ENCODE assay signal across 12 cellular contexts in the genomic region with DNA sequence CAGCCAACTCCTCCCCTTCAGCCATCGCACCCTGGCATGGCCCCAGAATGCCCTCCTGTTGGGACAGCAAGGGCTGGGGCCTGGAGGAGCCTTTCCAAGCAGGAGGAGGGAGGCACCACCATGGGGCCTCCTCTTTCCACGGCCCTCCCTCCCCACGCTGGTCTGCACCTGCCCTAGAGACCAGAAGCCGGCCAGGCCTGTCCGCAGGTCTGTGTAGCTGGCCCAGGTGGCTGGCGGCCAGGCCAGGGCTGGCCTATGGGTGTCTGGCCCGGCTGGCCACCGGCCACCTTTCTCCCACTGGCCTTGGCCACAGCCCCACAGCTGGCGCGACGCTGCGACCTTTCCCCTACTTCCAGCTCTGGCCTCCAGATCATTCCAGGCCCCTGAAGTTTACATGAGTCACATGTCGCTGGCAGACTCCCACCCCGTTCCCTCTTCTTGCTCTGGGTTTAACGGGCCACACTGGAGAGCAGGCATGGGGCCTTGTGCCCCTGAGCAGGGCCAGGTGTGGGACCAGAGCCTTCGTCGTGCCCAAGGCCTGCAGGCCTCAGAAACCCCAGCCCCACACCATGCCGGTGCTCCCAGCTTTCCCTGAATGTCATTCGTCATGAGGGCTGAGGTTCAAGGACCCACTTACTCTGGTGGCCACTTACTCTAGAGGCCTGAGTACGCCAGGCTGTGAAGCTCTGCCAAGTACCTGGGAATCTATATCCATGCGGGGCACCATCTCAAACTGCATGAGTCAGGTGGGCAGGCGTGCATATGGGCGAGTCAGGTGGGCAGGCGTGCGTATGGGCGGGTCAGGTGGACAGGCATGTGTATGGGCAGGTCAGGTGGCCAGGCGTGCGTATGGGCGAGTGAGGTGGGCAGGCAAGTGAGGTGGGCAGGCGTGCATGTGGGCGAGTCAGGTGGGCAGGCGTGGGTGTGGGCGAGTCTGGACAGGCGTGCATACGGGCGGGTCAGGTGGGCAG. TPM values are rescaled to one million over a fixed set of nuclear protein-coding genes. Genes with fewer than 3 reads are reported as not detected.
A peak's percentile ranks its signal among the peaks of the same experiment; 100 is the strongest.
DNase-seq lines count a peak whose midpoint lies in the region; ATAC-seq and TF ChIP-seq lines count a peak whose summit lies in the region.
"Had no signal": no experiment of that assay in that cellular context is flagged by ENCODE, and none has a peak within 500 bp of the region (broad histone marks: within the 10 kb centered on the region; RNA-seq: fewer than 3 reads in every experiment).

No MANE protein-coding gene starts in this region.

- H3K27me3 ChIP-seq in GM23248 (replicated peaks; ENCODE audit: insufficient read depth) (no peaks in the 10 kb centered on the region), colonic mucosa (no peaks in the 10 kb centered on the region), lower lobe of right lung (ENCODE audit: low read depth) (no peaks in the 10 kb centered on the region), suprapubic skin (no peaks in the 10 kb centered on the region), GM23338 (ENCODE audit: insufficient read depth) (no peaks in the 10 kb centered on the region)

- no peak for TF ChIP-seq EP300 in suprapubic skin (IDR thresholded peaks at IDR 0.05)

- peaks cover 20% of the 10 kb centered on the region for H3K4me1 ChIP-seq in GM23248 (ENCODE audit: insufficient read depth)
- H3K4me1 ChIP-seq in colonic mucosa, result no peaks in the 10 kb centered on the region
- peaks cover 29% of the 10 kb centered on the region for H3K4me1 ChIP-seq in lower lobe of right lung
- peaks cover 40% of the 10 kb centered on the region for H3K4me1 ChIP-seq in suprapubic skin
- no peaks in the 10 kb centered on the region for H3K4me1 ChIP-seq in GM23338 (ENCODE audit: insufficient read depth)

- TF ChIP-seq CTCF in colonic mucosa (IDR thresholded peaks at IDR 0.05) (no peak), lower lobe of right lung (IDR thresholded peaks at IDR 0.05) (no peak), suprapubic skin (IDR thresholded peaks at IDR 0.05) (no peak), GM23338 (conservative IDR thresholded peaks at IDR 0.05; ENCODE audit: low read depth in 2 of 2) (no peak)

- H2AFZ ChIP-seq in GM23248 (no peak overlapping the region), GM23338 (no peak overlapping the region)

- H3K27me3 Mint-ChIP-seq in GM23338 (ENCODE audit: insufficient read depth, low read depth, poor library complexity), result peaks cover 12% of the 10 kb centered on the region

- H3K9me3 ChIP-seq in GM23248 (ENCODE audit: low read depth) (no peaks in the 10 kb centered on the region), colonic mucosa (no peaks in the 10 kb centered on the region), lower lobe of right lung (no peaks in the 10 kb centered on the region), suprapubic skin (no peaks in the 10 kb centered on the region)

- H3K36me3 Mint-ChIP-seq in GM23338 (ENCODE audit: low read depth), result no peaks in the 10 kb centered on the region

- H3K4me3 ChIP-seq in GM23248, result no peak overlapping the region
- H3K4me3 ChIP-seq in colonic mucosa, result no peak overlapping the region
- no peak overlapping the region for H3K4me3 ChIP-seq in lower lobe of right lung
- no peak overlapping the region for H3K4me3 ChIP-seq in suprapubic skin
- H3K4me3 ChIP-seq in GM23338, result no peak overlapping the region

- H3K9ac ChIP-seq in GM23248 (no peak overlapping the region), colonic mucosa (ENCODE audit: low read depth in 2 of 2, low read length in 2 of 2) (peak overlapping the region in 1 of 2 donors; percentile 20)

- H3K4me1 Mint-ChIP-seq in GM23338, result peaks cover 3% of the 10 kb centered on the region; the same call in 1 of the 3 replicates

- no peak overlapping the region for H3K4me3 Mint-ChIP-seq in GM23338
- H3K4me3 Mint-ChIP-seq: T-helper 17 cell had no signal

- no peaks in the 10 kb centered on the region for H3K36me3 ChIP-seq in GM23248 (ENCODE audit: low read depth)
- H3K36me3 ChIP-seq in colonic mucosa, result no peaks in the 10 kb centered on the region
- no peaks in the 10 kb centered on the region for H3K36me3 ChIP-seq in lower lobe of right lung
- H3K36me3 ChIP-seq in suprapubic skin, result no peaks in the 10 kb centered on the region
- H3K36me3 ChIP-seq in GM23338 (ENCODE audit: insufficient read depth), result no peaks in the 10 kb centered on the region

- DNase-seq in GM23248 (peak; percentile 57), colonic mucosa (peak; percentile 45), lower lobe of right lung (peak; percentile 72), suprapubic skin (ENCODE audit: low spot score in 2 of 2) (peak; percentile 75 to 78), dedifferentiated amniotic fluid mesenchymal stem cell (ENCODE audit: extremely low spot score) (no peak), GM23338 (ENCODE audit: low spot score) (no peak), NCI-H526 (lab: John Stamatoyannopoulos, UW) (no peak)
- DNase-seq: activated T-cell treated with anti-CD3 and anti-CD28 coated beads, Interleukin-2, amount 50 U/mL, for 1 hour; DND-41; NCI-H510A treated with DMSO at 0.1 percent for 48 hours; T-helper 17 cell had no signal

- H3K9me3 Mint-ChIP-seq in GM23338, result peaks cover 6% of the 10 kb centered on the region; the same call in 1 of the 3 replicates

- no peak overlapping the region for H3K4me2 ChIP-seq in GM23248 (ENCODE audit: unreplicated experiment)
- no peak overlapping the region for H3K4me2 ChIP-seq in GM23338

- in situ Hi-C loops in GM23248 (cut with MboI), result no loop called here

- intact Hi-C loops in colonic mucosa (cut with DNase I), result no loop called here
- intact Hi-C loops in lower lobe of right lung (cut with DNase I), result no loop called here

- H4K20me1 ChIP-seq in GM23248 (ENCODE audit: insufficient read depth) (no peaks in the 10 kb centered on the region), GM23338 (replicated peaks; ENCODE audit: insufficient read depth) (no peaks in the 10 kb centered on the region)

- TF ChIP-seq POLR2A in suprapubic skin (IDR thresholded peaks at IDR 0.05), result no peak

- H3K9me2 ChIP-seq in GM23248 (ENCODE audit: insufficient read depth), result no peaks in the 10 kb centered on the region
- H3K9me2 ChIP-seq in GM23338 (ENCODE audit: insufficient read depth), result no peaks in the 10 kb centered on the region

- H3K27ac Mint-ChIP-seq in GM23338, result no peak overlapping the region
- H3K27ac Mint-ChIP-seq: T-helper 17 cell had no signal

- H3K27ac ChIP-seq in GM23248, result no peak overlapping the region
- no peak overlapping the region for H3K27ac ChIP-seq in colonic mucosa
- peak overlapping the region; percentile 43 for H3K27ac ChIP-seq in lower lobe of right lung
- peak overlapping the region; percentile 41 for H3K27ac ChIP-seq in suprapubic skin
- H3K27ac ChIP-seq in GM23338 (ENCODE audit: low read depth), result no peak overlapping the region

- WGBS in GM23248 (ENCODE audit: low coverage in 1 of 2, low lambda C conversion rate in 2 of 2, missing lambda C conversion rate in 2 of 2), 2 experiments, result 75 to 78% methylated on average over 31 to 34 of the region's 36 CpGs
- WGBS in suprapubic skin, result 81% methylated on average over 25 of the region's 36 CpGs

- H3F3A ChIP-seq in GM23248 (ENCODE audit: insufficient read depth), result peaks cover 17% of the 10 kb centered on the region
- H3F3A ChIP-seq in GM23338 (replicated peaks; ENCODE audit: low read depth), result no peaks in the 10 kb centered on the region

- no peaks in the 10 kb centered on the region for H3K79me2 ChIP-seq in GM23248 (ENCODE audit: insufficient read depth)
- H3K79me2 ChIP-seq in GM23338 (replicated peaks; ENCODE audit: insufficient read depth), result no peaks in the 10 kb centered on the region

- ATAC-seq in lower lobe of right lung (peak; percentile 74 to 82), GM23338 (no peak), HG03520 (IDR thresholded peaks at IDR 0.05; ENCODE audit: unreplicated experiment) (no peak)
- ATAC-seq: T-helper 17 cell had no signal

TF ChIP-seq in GM23338, 12 proteins besides CTCF, POLR2A, EP300 and RAD21 (continues in another document):
- no peak for TF ChIP-seq EZH2phosphoT487 (IDR thresholded peaks at IDR 0.05; ENCODE audit: unreplicated experiment)
- TF ChIP-seq, protein P1, sequence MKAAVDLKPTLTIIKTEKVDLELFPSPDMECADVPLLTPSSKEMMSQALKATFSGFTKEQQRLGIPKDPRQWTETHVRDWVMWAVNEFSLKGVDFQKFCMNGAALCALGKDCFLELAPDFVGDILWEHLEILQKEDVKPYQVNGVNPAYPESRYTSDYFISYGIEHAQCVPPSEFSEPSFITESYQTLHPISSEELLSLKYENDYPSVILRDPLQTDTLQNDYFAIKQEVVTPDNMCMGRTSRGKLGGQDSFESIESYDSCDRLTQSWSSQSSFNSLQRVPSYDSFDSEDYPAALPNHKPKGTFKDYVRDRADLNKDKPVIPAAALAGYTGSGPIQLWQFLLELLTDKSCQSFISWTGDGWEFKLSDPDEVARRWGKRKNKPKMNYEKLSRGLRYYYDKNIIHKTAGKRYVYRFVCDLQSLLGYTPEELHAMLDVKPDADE (IDR thresholded peaks at IDR 0.05), result no peak
- no peak for TF ChIP-seq CREB1 (CRISPR knock-in tag; IDR thresholded peaks at IDR 0.05; ENCODE audit: low read depth)

RNA-seq across cellular contexts. Expression of a gene that starts 33.3 kb away (rescaled TPM):
- total RNA-seq in GM23248 (2014; rRNA removed; shearing (Covaris generic)), result 5.8 and 6.6 TPM in 2 replicates
- polyA plus RNA-seq in GM23248 (2016; fragmentation: Nextera tagmentation; extraction: Ambion mirVana) (4.8 and 4.9 TPM in 2 replicates), GM23338 (2016; fragmentation: Nextera tagmentation; extraction: Ambion mirVana) (1.4 and 1.6 TPM in 2 replicates)
- total RNA-seq in colonic mucosa (10 to 100 TPM in 1 of 2 donors, 1 to 10 TPM in 1; 6.6 to 11.2 TPM), lower lobe of right lung (40.8 TPM), suprapubic skin (10 to 100 TPM; 48.6 to 81.6 (median 58.8) TPM)
- 5.1 and 5.6 TPM in 2 replicates for total RNA-seq in GM23338 (2014; rRNA removed; shearing (Covaris generic))

RNA-seq across cellular contexts. Expression of a gene that starts 58.6 kb away (rescaled TPM):
- 0.32 and 0.38 TPM in 2 replicates for total RNA-seq in GM23248 (2014; rRNA removed; shearing (Covaris generic))
- polyA plus RNA-seq in GM23248 (2016; fragmentation: Nextera tagmentation; extraction: Ambion mirVana), result 0.45 and 0.61 TPM in 2 replicates
- total RNA-seq in colonic mucosa, result 1 to 10 TPM; 1.6 to 1.9 TPM
- total RNA-seq in lower lobe of right lung, result 6.5 TPM
- 100 to 1,000 TPM; 112 to 233 (median 121) TPM for total RNA-seq in suprapubic skin
- 2.5 and 4.2 TPM in 2 replicates for total RNA-seq in GM23338 (2014; rRNA removed; shearing (Covaris generic))
- polyA plus RNA-seq in GM23338 (2016; fragmentation: Nextera tagmentation; extraction: Ambion mirVana), result 2.8 and 2.9 TPM in 2 replicates

Comparison
In these comparisons a context has a peak if more than half of its experiments do, and no peak if none do; other contexts are left out.
1. DNase-seq: peak in GM23248 (single experiment), colonic mucosa (single experiment), lower lobe of right lung (single experiment) and suprapubic skin (2 of 2); none in dedifferentiated amniotic fluid mesenchymal stem cell (single experiment), GM23338 (single experiment) and NCI-H526 (0 of 2).
2. H3K27ac ChIP-seq: peak in lower lobe of right lung (single experiment) and suprapubic skin (single experiment); none in GM23248 (single experiment), colonic mucosa (single experiment) and GM23338 (single experiment).
3. ATAC-seq: peak in lower lobe of right lung (2 of 2); none in GM23338 (single experiment) and HG03520 (single experiment).
4. RNA of a gene that starts 58.6 kb away (total RNA-seq): 112 to 233 TPM in suprapubic skin; 6.5 TPM in lower lobe of right lung (single experiment), 2.5 to 4.2 TPM in GM23338, 1.6 to 1.9 TPM in colonic mucosa and 0.32 to 0.38 TPM in GM23248; every median in the first group is over 10 times any median in the second.